ENCODE assay signal across 12 cellular contexts in the genomic region with DNA sequence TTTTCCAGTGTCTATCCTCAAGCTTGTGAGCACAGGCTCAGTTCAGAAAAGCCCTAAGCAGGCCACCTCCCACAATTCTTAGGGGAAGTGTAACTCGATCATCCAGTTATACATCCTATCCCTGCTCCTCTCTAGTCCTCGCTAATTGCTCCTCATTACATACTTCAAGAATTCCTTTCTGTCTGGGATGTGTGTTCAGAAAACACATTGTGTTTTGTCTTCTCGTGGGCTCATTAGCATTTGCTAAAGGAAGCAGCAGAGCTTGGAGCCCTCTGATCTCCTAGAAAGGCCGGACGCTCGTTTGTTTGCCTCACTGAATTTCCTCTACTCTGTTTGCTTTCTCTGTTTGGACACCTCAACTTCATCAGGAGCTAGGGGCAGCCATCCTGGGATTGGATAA.
A peak's percentile ranks its signal among the peaks of the same experiment; 100 is the strongest.
DNase-seq lines count a peak whose midpoint lies in the region; ATAC-seq and TF ChIP-seq lines count a peak whose summit lies in the region.
"Had no signal": no experiment of that assay in that cellular context is flagged by ENCODE, and none has a peak within 500 bp of the region (broad histone marks: within the 10 kb centered on the region; RNA-seq: fewer than 3 reads in every experiment).

No MANE protein-coding gene starts in this region.

- peaks cover 5% of the 10 kb centered on the region for H3K4me1 Mint-ChIP-seq in MCF 10A (ENCODE audit: insufficient read depth, unreplicated experiment)

- H3K27ac Mint-ChIP-seq in MCF 10A (ENCODE audit: low read depth, unreplicated experiment) = no peak overlapping the region
- H3K27ac Mint-ChIP-seq: activated T-cell treated with anti-CD3 and anti-CD28 coated beads, Interleukin-2, amount 50 U/mL, for 24 hours had no signal

- no peaks in the 10 kb centered on the region for H3K4me1 ChIP-seq in iPS DF 6.9 (ENCODE audit: control insufficient read depth, insufficient read depth, low read length)
- no peaks in the 10 kb centered on the region for H3K4me1 ChIP-seq in upper lobe of right lung

- H3K27me3 ChIP-seq in iPS DF 6.9 (ENCODE audit: control insufficient read depth, insufficient read depth, low read length) = no peaks in the 10 kb centered on the region
- no peaks in the 10 kb centered on the region for H3K27me3 ChIP-seq in upper lobe of right lung
- no peaks in the 10 kb centered on the region for H3K27me3 ChIP-seq in WERI-Rb-1 (ENCODE audit: insufficient read depth, low read depth, severe bottlenecking)
- H3K27me3 ChIP-seq: esophagus squamous epithelium had no signal

- no peaks in the 10 kb centered on the region for H3K9me3 ChIP-seq in iPS DF 6.9 (ENCODE audit: control insufficient read depth, insufficient read depth, low read length)
- no peaks in the 10 kb centered on the region for H3K9me3 ChIP-seq in upper lobe of right lung
- H3K9me3 ChIP-seq in WERI-Rb-1 (ENCODE audit: severe bottlenecking) = no peaks in the 10 kb centered on the region
- H3K9me3 ChIP-seq: esophagus squamous epithelium had no signal

- CTCF ChIA-PET in MCF 10A (lab: Yijun Ruan, JAX) = interaction anchor here (0.5 to 0.6 kb wide), 2 partner anchors 32 to 42 kb away, joined by 3 read pairs; no protein-coding TSS in a partner anchor

- in situ Hi-C loops in T47D (cut with HindIII; ENCODE audit: low pct_unique_long_range_greater_than_20kb, low sequenced_read_pairs) = no loop called here

- no peaks in the 10 kb centered on the region for H3K36me3 Mint-ChIP-seq in MCF 10A (ENCODE audit: insufficient read depth, unreplicated experiment)

- H3K4me3 ChIP-seq in iPS DF 6.9 (ENCODE audit: low read length) = no peak overlapping the region
- no peak overlapping the region for H3K4me3 ChIP-seq in upper lobe of right lung
- H3K4me3 ChIP-seq in WERI-Rb-1 (ENCODE audit: low read depth, low read length) = no peak overlapping the region
- H3K4me3 ChIP-seq: esophagus squamous epithelium had no signal

- DNase-seq in T47D (ENCODE audit: low read depth in 1 of 2, low spot score in 1 of 2) (peak; percentile 26 to 79), MCF 10A (ENCODE audit: unreplicated experiment) (no peak), SW480 (ENCODE audit: low spot score) (peak; percentile 2), iPS DF 6.9 (ENCODE audit: low read depth, low spot score) (peak; percentile 2), upper lobe of right lung (no peak), WERI-Rb-1 (no peak), occipital lobe (lab: John Stamatoyannopoulos, UW) (no peak), NCI-H345 treated with DMSO at 0.1 percent for 48 hours (lab: John Stamatoyannopoulos, UW; ENCODE audit: unreplicated experiment) (no peak)
- DNase-seq: activated T-cell treated with anti-CD3 and anti-CD28 coated beads, Interleukin-2, amount 50 U/mL, for 24 hours; esophagus squamous epithelium; Karpas-422; SW 1271 had no signal

- no peak overlapping the region for H3K4me3 Mint-ChIP-seq in MCF 10A (ENCODE audit: unreplicated experiment)
- H3K4me3 Mint-ChIP-seq: activated T-cell treated with anti-CD3 and anti-CD28 coated beads, Interleukin-2, amount 50 U/mL, for 24 hours had no signal

- ATAC-seq in upper lobe of right lung = peak; percentile 41

- POLR2A ChIA-PET in MCF 10A (lab: Yijun Ruan, JAX) = no interaction called here

- H3K9me3 Mint-ChIP-seq in MCF 10A (ENCODE audit: unreplicated experiment) = no peaks in the 10 kb centered on the region

- WGBS in iPS DF 6.9 (ENCODE audit: insufficient coverage, insufficient read length) = no CpG with 5 or more reads among the region's 6 CpGs

- TF ChIP-seq CTCF in MCF 10A (IDR thresholded peaks at IDR 0.05; ENCODE audit: unreplicated experiment) (no peak), upper lobe of right lung (IDR thresholded peaks at IDR 0.05) (no peak), WERI-Rb-1 (IDR thresholded peaks at IDR 0.05; ENCODE audit: low read depth, low read length) (no peak)

- intact Hi-C loops in MCF 10A (cut with micrococcal nuclease) = no loop called here
- intact Hi-C loops in upper lobe of right lung (cut with DNase I) = no loop called here

- no TSS peak for BruUV-seq in MCF 10A (replicated peaks; lab: Mats Ljungman, UMichigan)

- no peaks in the 10 kb centered on the region for H3K36me3 ChIP-seq in iPS DF 6.9 (ENCODE audit: control insufficient read depth, insufficient read depth, low read length)
- H3K36me3 ChIP-seq in upper lobe of right lung = no peaks in the 10 kb centered on the region
- H3K36me3 ChIP-seq in WERI-Rb-1 = no peaks in the 10 kb centered on the region
- H3K36me3 ChIP-seq: esophagus squamous epithelium had no signal

- H3K27ac ChIP-seq in iPS DF 6.9 (ENCODE audit: low read length) (no peak overlapping the region), upper lobe of right lung (no peak overlapping the region), WERI-Rb-1 (no peak overlapping the region)

- H3K27me3 Mint-ChIP-seq in MCF 10A (ENCODE audit: insufficient read depth, unreplicated experiment) = no peaks in the 10 kb centered on the region

Comparison
In these comparisons a context has a peak if more than half of its experiments do, and no peak if none do; other contexts are left out.
1. DNase-seq: peak in T47D (2 of 2), SW480 (single experiment) and iPS DF 6.9 (single experiment); none in MCF 10A (single experiment), upper lobe of right lung (single experiment), WERI-Rb-1 (single experiment), occipital lobe (single experiment) and NCI-H345 treated with DMSO at 0.1 percent for 48 hours (single experiment).